In the genomic region with DNA sequence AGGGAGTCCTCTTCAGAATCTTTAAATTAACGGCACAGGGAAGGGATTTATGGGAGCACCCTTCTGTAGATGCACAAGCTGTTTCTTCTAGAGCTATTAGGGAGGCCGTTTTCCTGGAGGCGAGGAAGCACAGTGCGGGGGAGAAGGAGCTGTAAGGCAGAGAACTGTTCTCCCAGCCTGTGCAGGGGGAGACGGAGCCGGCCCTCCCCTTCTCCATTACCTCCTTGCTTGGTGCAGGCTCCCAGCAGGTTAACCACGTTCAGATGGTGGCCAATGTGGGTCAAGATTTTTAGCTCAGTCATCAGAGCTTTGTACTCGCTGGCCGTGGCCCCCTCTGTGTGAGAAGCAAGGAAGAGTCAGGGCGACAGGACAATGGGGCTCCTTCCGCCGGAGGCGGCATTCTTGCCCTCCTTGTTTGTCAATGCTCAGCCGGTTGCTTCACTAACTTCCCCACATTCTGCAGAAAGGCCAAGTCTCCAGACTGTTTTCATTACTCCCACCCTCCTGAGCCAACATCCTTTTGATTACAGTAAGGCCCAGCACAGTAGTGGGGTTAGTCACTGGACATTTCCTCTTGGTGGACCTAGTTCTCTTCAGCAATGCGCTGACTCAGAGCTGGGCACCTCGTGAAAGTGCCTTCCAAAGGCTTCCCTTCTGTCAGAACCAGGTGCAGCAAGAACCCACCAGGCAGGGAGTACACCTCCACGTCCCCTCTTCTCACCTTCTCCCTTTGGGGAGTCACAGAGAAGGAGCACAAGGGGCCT, we compare ENCODE assay signal across 14 cellular contexts.
DNase-seq lines count a peak whose midpoint lies in the region; TF ChIP-seq lines count a peak whose summit lies in the region.
"Had no signal": no experiment of that assay in that cellular context is flagged by ENCODE, and none has a peak within 500 bp of the region (broad histone marks: within the 10 kb centered on the region; RNA-seq: fewer than 3 reads in every experiment).

No MANE protein-coding gene starts in this region.

- no peak for TF ChIP-seq POLR2A in esophagus muscularis mucosa (IDR thresholded peaks at IDR 0.05; ENCODE audit: low read depth)

- TF ChIP-seq CTCF in brain microvascular endothelial cell (IDR thresholded peaks at IDR 0.05; ENCODE audit: low read depth, low read length, missing control alignments), result no peak
- TF ChIP-seq CTCF in esophagus muscularis mucosa (IDR thresholded peaks at IDR 0.05), result no peak

- H3K4me2 ChIP-seq in skeletal muscle satellite cell (ENCODE audit: low read length), result peak overlapping the region; percentile 31

- no peak overlapping the region for H3K9ac ChIP-seq in skeletal muscle satellite cell (ENCODE audit: low read depth, low read length)

- H3K4me3 ChIP-seq in brain microvascular endothelial cell (ENCODE audit: low read depth, low read length) (no peak overlapping the region), skeletal muscle satellite cell (ENCODE audit: low read length) (no peak overlapping the region), esophagus muscularis mucosa (no peak overlapping the region)
- H3K4me3 ChIP-seq: transverse colon had no signal

- H3K27me3 ChIP-seq in brain microvascular endothelial cell (replicated peaks) (no peaks in the 10 kb centered on the region), skeletal muscle satellite cell (ENCODE audit: control insufficient read depth, insufficient read depth, low read length) (peaks cover 12% of the 10 kb centered on the region), esophagus muscularis mucosa (no peaks in the 10 kb centered on the region)
- H3K27me3 ChIP-seq: transverse colon had no signal

- H3K36me3 ChIP-seq in brain microvascular endothelial cell (replicated peaks) (no peaks in the 10 kb centered on the region), skeletal muscle satellite cell (ENCODE audit: insufficient read depth, low read length) (no peaks in the 10 kb centered on the region), esophagus muscularis mucosa (peaks cover 0 to 31% (median 0%) of the 10 kb centered on the region in 4 donors)
- H3K36me3 ChIP-seq: transverse colon had no signal

- H3K9me3 ChIP-seq in skeletal muscle satellite cell (replicated peaks; ENCODE audit: low read length), result no peaks in the 10 kb centered on the region
- no peaks in the 10 kb centered on the region for H3K9me3 ChIP-seq in esophagus muscularis mucosa
- H3K9me3 ChIP-seq: transverse colon had no signal

- no peak for TF ChIP-seq EP300 in esophagus muscularis mucosa (IDR thresholded peaks at IDR 0.05)

- H3K27ac ChIP-seq in brain microvascular endothelial cell (peak overlapping the region; percentile 93), esophagus muscularis mucosa (replicated peaks in 1 of 4) (no peak overlapping the region)
- H3K27ac ChIP-seq: transverse colon had no signal

- in situ Hi-C loops in brain microvascular endothelial cell (cut with HindIII; ENCODE audit: low pct_ligation_motif_present, low sequenced_read_pairs), result no loop called here

- H3K4me1 ChIP-seq in skeletal muscle satellite cell (ENCODE audit: control insufficient read depth, insufficient read depth, low read length), result peaks cover 22% of the 10 kb centered on the region
- H3K4me1 ChIP-seq in esophagus muscularis mucosa, result peaks cover 0 to 19% (median 6%) of the 10 kb centered on the region in 4 donors
- H3K4me1 ChIP-seq: transverse colon had no signal

- intact Hi-C loops in esophagus muscularis mucosa (cut with DNase I), result loop anchor here (5.0 to 10.0 kb wide), 2 partner anchors 305 to 468 kb away; no protein-coding TSS in a partner anchor

- WGBS in esophagus muscularis mucosa, result 78% methylated on average over 17 of the region's 17 CpGs

- DNase-seq in GM04504 (ENCODE audit: low read depth) (peak; percentile 92), brain microvascular endothelial cell (peak; percentile 97), hepatic stellate cell (ENCODE audit: low spot score) (peak; percentile 90), NCI-H510A (lab: John Stamatoyannopoulos, UW) (no peak), esophagus muscularis mucosa (ENCODE audit: extremely low spot score) (no peak), NCI-H82 (lab: John Stamatoyannopoulos, UW) (no peak)
- DNase-seq in activated CD4-positive, alpha-beta T cell treated with anti-CD3 and anti-CD28 coated beads for 4 hours, result no peak
- DNase-seq: DMS53, H7, hippocampal formation, NCI-H1105, T1000, transverse colon had no signal

Comparison
In these comparisons a context has a peak if more than half of its experiments do, and no peak if none do; other contexts are left out.
1. DNase-seq: peak in GM04504 (single experiment), brain microvascular endothelial cell (single experiment) and hepatic stellate cell (single experiment); none in NCI-H510A (single experiment), esophagus muscularis mucosa (single experiment), NCI-H82 (single experiment) and activated CD4-positive, alpha-beta T cell treated with anti-CD3 and anti-CD28 coated beads for 4 hours (0 of 2).